In genomic region chr7:115008465-115009114, GRCh38 we compare ENCODE assay signal across 9 cellular contexts.
DNase-seq lines count a peak whose midpoint lies in the region; ATAC-seq, FAIRE-seq and TF ChIP-seq lines count a peak whose summit lies in the region.
"Had no signal": no experiment of that assay in that cellular context is flagged by ENCODE, and none has a peak within 500 bp of the region (broad histone marks: within the 10 kb centered on the region; RNA-seq: fewer than 3 reads in every experiment).

No MANE protein-coding gene starts in this region.

- peaks cover 21% of the 10 kb centered on the region for H3K36me3 Mint-ChIP-seq in natural killer cell treated with Interleukin-12 subunit alpha and Interleukin-12 subunit beta and Interleukin-15 and Interleukin-18, amount 100 ng/mL, for 72 hours
- peaks cover 11% of the 10 kb centered on the region for H3K36me3 Mint-ChIP-seq in osteocyte (ENCODE audit: unreplicated experiment)

- H3K4me1 Mint-ChIP-seq in natural killer cell treated with Interleukin-12 subunit alpha and Interleukin-12 subunit beta and Interleukin-15 and Interleukin-18, amount 100 ng/mL, for 72 hours (ENCODE audit: low read depth in 2 of 2), result peaks cover 50 to 70% of the 10 kb centered on the region in 2 donors
- H3K4me1 Mint-ChIP-seq in osteocyte (ENCODE audit: unreplicated experiment), result peaks cover 16% of the 10 kb centered on the region

- FAIRE-seq in H54 (lab: Jason Lieb, UNC), result no peak
- FAIRE-seq: G401.6 had no signal

- no peak overlapping the region for H3K4me3 ChIP-seq in astrocyte of the cerebellum (ENCODE audit: low read depth, low read length)

- ATAC-seq in GM19372 (IDR thresholded peaks at IDR 0.05; ENCODE audit: low read depth, unreplicated experiment) (peak; percentile 32), HG03342 (IDR thresholded peaks at IDR 0.05; ENCODE audit: unreplicated experiment) (peak; percentile 51)
- ATAC-seq in natural killer cell treated with Interleukin-12 subunit alpha and Interleukin-12 subunit beta and Interleukin-15 and Interleukin-18, amount 100 ng/mL, for 72 hours, result peak; percentile 52 to 56

- in situ Hi-C loops in astrocyte of the cerebellum (cut with HindIII; ENCODE audit: low sequenced_read_pairs), result no loop called here

- no peaks in the 10 kb centered on the region for H3K9me3 Mint-ChIP-seq in natural killer cell treated with Interleukin-12 subunit alpha and Interleukin-12 subunit beta and Interleukin-15 and Interleukin-18, amount 100 ng/mL, for 72 hours
- H3K9me3 Mint-ChIP-seq in osteocyte (ENCODE audit: unreplicated experiment), result no peaks in the 10 kb centered on the region

- DNase-seq in AG08395 (ENCODE audit: low spot score), result peak; percentile 59
- DNase-seq in astrocyte of the cerebellum (ENCODE audit: low read depth), result peak; percentile 34
- no peak for DNase-seq in natural killer cell treated with Interleukin-12 subunit alpha and Interleukin-12 subunit beta and Interleukin-15 and Interleukin-18, amount 100 ng/mL, for 72 hours (ENCODE audit: low spot score)
- no peak for DNase-seq in H54 (ENCODE audit: insufficient read length, low spot score)
- no peak for DNase-seq in LoVo (ENCODE audit: low spot score)
- DNase-seq in osteocyte (ENCODE audit: extremely low spot score, unreplicated experiment), result no peak

- no peak for TF ChIP-seq CTCF in astrocyte of the cerebellum (IDR thresholded peaks at IDR 0.05; ENCODE audit: low read depth, low read length, missing control alignments)
- no peak for TF ChIP-seq CTCF in osteocyte (IDR thresholded peaks at IDR 0.05)

- no peak for TF ChIP-seq POLR2A in H54 (IDR thresholded peaks at IDR 0.05; ENCODE audit: low read depth, low read length)

- H3K4me3 Mint-ChIP-seq in natural killer cell treated with Interleukin-12 subunit alpha and Interleukin-12 subunit beta and Interleukin-15 and Interleukin-18, amount 100 ng/mL, for 72 hours, result peak overlapping the region; percentile 58
- H3K4me3 Mint-ChIP-seq in osteocyte (ENCODE audit: unreplicated experiment), result no peak overlapping the region

- peak overlapping the region; percentile 79 to 87 for H3K27ac Mint-ChIP-seq in natural killer cell treated with Interleukin-12 subunit alpha and Interleukin-12 subunit beta and Interleukin-15 and Interleukin-18, amount 100 ng/mL, for 72 hours
- no peak overlapping the region for H3K27ac Mint-ChIP-seq in osteocyte (ENCODE audit: unreplicated experiment)

- no peaks in the 10 kb centered on the region for H3K27me3 Mint-ChIP-seq in natural killer cell treated with Interleukin-12 subunit alpha and Interleukin-12 subunit beta and Interleukin-15 and Interleukin-18, amount 100 ng/mL, for 72 hours
- no peaks in the 10 kb centered on the region for H3K27me3 Mint-ChIP-seq in osteocyte (ENCODE audit: unreplicated experiment)

Comparison
In these comparisons a context has a peak if more than half of its experiments do, and no peak if none do; other contexts are left out.
1. DNase-seq: peak in AG08395 (single experiment) and astrocyte of the cerebellum (single experiment); none in natural killer cell treated with Interleukin-12 subunit alpha and Interleukin-12 subunit beta and Interleukin-15 and Interleukin-18, amount 100 ng/mL, for 72 hours (single experiment), H54 (single experiment), LoVo (single experiment) and osteocyte (single experiment).
2. Peak in every context shown above with its lines, with median percentiles within 50 percentile points of each other: ATAC-seq.